In genomic region chr7:158837790-158838189, GRCh38 we compare ENCODE assay signal across 33 cellular contexts.
"Had no signal": no experiment of that assay in that cellular context is flagged by ENCODE, and none has a peak within 500 bp of the region (broad histone marks: within the 10 kb centered on the region; RNA-seq: fewer than 3 reads in every experiment).

No MANE protein-coding gene starts in this region.

- H3K9me3 ChIP-seq: adrenal gland, body of pancreas, breast epithelium had no signal

- DNase-seq: activated CD4-positive, alpha-beta memory T cell treated with anti-CD3 and anti-CD28 coated beads, Interleukin-2, amount 10 ng/mL, durations not matched to agents 7 days and 5 days; activated CD4-positive, alpha-beta T cell treated with anti-CD3 and anti-CD28 coated beads for 1 hour; activated CD4-positive, alpha-beta T cell treated with anti-CD3 and anti-CD28 coated beads for 36 hours; activated CD4-positive, alpha-beta T cell treated with anti-CD3 and anti-CD28 coated beads for 48 hours; activated CD4-positive, alpha-beta T cell treated with anti-CD3 and anti-CD28 coated beads, Interleukin-2, amount 10 ng/mL, durations not matched to agents 7 days and 5 days; activated CD4-positive, alpha-beta T cell treated with anti-CD3 and anti-CD28 coated beads, Interleukin-2, amount 50 U/mL, for 48 hours; activated CD4-positive, CD25-positive, alpha-beta regulatory T cell; activated CD8-positive, alpha-beta memory T cell treated with anti-CD3 and anti-CD28 coated beads for 24 hours; activated CD8-positive, alpha-beta memory T cell treated with anti-CD3 and anti-CD28 coated beads, Interleukin-2, amount 10 ng/mL, durations not matched to agents 7 days and 5 days; activated CD8-positive, alpha-beta memory T cell treated with anti-CD3 and anti-CD28 coated beads, Interleukin-2, amount 50 U/mL, for 48 hours; activated CD8-positive, alpha-beta T cell treated with anti-CD3 and anti-CD28 coated beads, Interleukin-2, amount 10 ng/mL, durations not matched to agents 7 days and 5 days; activated effector memory CD4-positive, alpha-beta T cell treated with Interleukin-2 at 50 U/mL for 16 hours; activated gamma-delta T cell; activated naive CD4-positive, alpha-beta T cell; activated naive CD4-positive, alpha-beta T cell treated with anti-CD3 and anti-CD28 coated beads for 36 hours; activated naive CD4-positive, alpha-beta T cell treated with anti-CD3 and anti-CD28 coated beads, Interleukin-2, amount 50 U/mL, for 16 hours; activated naive CD8-positive, alpha-beta T cell treated with anti-CD3 and anti-CD28 coated beads for 36 hours; activated T-cell treated with anti-CD3 and anti-CD28 coated beads, Interleukin-2, amount 50 U/mL, for 24 hours; activated T-cell treated with anti-CD3 and anti-CD28 coated beads, Interleukin-2, amount 50 U/mL, for 48 hours; adrenal gland; amniotic stem cell; aorta; body of pancreas; brain microvascular endothelial cell; central memory CD4-positive, alpha-beta T cell; T-helper 2 cell; T-helper 9 cell had no signal

- ATAC-seq: activated CD4-positive, alpha-beta T cell treated with anti-CD3 and anti-CD28 coated beads for 36 hours; activated CD4-positive, CD25-positive, alpha-beta regulatory T cell treated with anti-CD3 and anti-CD28 coated beads, Interleukin-2, amount 50 U/mL, for 24 hours; activated CD8-positive, alpha-beta memory T cell treated with anti-CD3 and anti-CD28 coated beads, Interleukin-2, amount 10 ng/mL, durations not matched to agents 7 days and 5 days; activated CD8-positive, alpha-beta T cell treated with anti-CD3 and anti-CD28 coated beads, Interleukin-2, amount 10 ng/mL, durations not matched to agents 7 days and 5 days; activated naive CD4-positive, alpha-beta T cell treated with anti-CD3 and anti-CD28 coated beads, Interleukin-2, amount 50 U/mL, for 72 hours; body of pancreas had no signal

- H3K27ac ChIP-seq: adrenal gland, body of pancreas, brain microvascular endothelial cell, breast epithelium, VCaP had no signal

- H3K4me1 ChIP-seq: body of pancreas, breast epithelium had no signal

- H3K4me3 ChIP-seq: adrenal gland, body of pancreas, breast epithelium had no signal

- H3K27me3 ChIP-seq: adrenal gland, body of pancreas, brain microvascular endothelial cell, breast epithelium had no signal

- FAIRE-seq: astrocyte, TTC549 had no signal

- H3K36me3 ChIP-seq: adrenal gland, brain microvascular endothelial cell, breast epithelium had no signal
